ENCODE assay signal across 10 cellular contexts in the genomic region with DNA sequence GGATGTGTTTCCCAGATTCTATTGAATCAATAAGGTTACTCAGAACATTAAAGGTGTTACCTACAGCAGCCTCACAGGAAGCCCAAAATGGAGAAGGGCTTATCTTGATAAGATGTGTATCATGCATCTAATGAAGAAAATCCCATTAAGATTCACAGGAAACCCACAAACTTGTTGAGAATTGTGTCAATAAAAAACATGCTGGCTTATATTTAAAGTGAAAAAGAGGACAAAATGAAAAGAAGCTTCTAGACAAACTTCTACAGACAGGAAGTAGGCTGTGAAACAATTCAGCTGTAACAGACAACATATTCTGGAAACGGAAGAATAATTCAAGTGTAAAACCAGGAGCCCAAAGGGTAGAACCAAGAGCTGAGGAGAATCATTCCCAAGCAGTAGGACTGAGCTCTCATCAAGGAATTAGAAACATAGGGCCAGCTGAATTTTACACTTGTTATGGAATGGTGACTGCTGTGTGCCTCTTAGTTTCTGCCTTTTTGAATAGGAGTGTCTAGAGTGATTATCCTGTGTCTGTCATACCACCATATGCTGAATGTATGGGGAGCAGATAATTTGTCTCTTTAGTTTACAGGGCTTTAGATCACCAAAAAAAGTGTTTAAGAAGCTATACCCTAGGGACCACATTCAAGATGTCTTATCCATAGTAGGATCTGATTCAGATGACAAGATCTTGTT. TPM values are rescaled to one million over a fixed set of nuclear protein-coding genes. Genes with fewer than 3 reads are reported as not detected.
DNase-seq lines count a peak whose midpoint lies in the region; TF ChIP-seq lines count a peak whose summit lies in the region.
"Had no signal": no experiment of that assay in that cellular context is flagged by ENCODE, and none has a peak within 500 bp of the region (broad histone marks: within the 10 kb centered on the region; RNA-seq: fewer than 3 reads in every experiment).

No MANE protein-coding gene starts in this region.

- DNase-seq in colonic mucosa (no peak), renal cortical epithelial cell (ENCODE audit: low read depth) (peak; percentile 34), NCI-H446 treated with DMSO at 0.1 percent for 48 hours (lab: John Stamatoyannopoulos, UW) (no peak), NCI-H526 treated with DMSO at 0.1 percent for 48 hours (lab: John Stamatoyannopoulos, UW) (no peak), neural progenitor cell (ENCODE audit: low spot score) (no peak), RKO (ENCODE audit: low spot score) (no peak)
- DNase-seq: RPMI8226 had no signal

- H3K4me1 ChIP-seq in colonic mucosa (peaks cover 4% of the 10 kb centered on the region), neural progenitor cell (no peaks in the 10 kb centered on the region)

- H3K9me3 ChIP-seq in KOPT-K1 (ENCODE audit: insufficient read depth, low read length, poor library complexity, severe bottlenecking), result no peaks in the 10 kb centered on the region
- H3K9me3 ChIP-seq in colonic mucosa, result no peaks in the 10 kb centered on the region
- no peaks in the 10 kb centered on the region for H3K9me3 ChIP-seq in neural progenitor cell (ENCODE audit: low read depth)
- H3K9me3 ChIP-seq: HAP-1 had no signal

- peaks cover 2% of the 10 kb centered on the region for H3K27me3 Mint-ChIP-seq in neural progenitor cell (ENCODE audit: insufficient read depth, low read depth)

- peaks cover 8% of the 10 kb centered on the region for H3K36me3 Mint-ChIP-seq in neural progenitor cell

- TF ChIP-seq CTCF in colonic mucosa (IDR thresholded peaks at IDR 0.05), result no peak
- no peak for TF ChIP-seq CTCF in neural progenitor cell (IDR thresholded peaks at IDR 0.05)

- H3K4me1 Mint-ChIP-seq in neural progenitor cell, result peaks cover 3% of the 10 kb centered on the region

- peak overlapping the region; percentile 41; the same call in 1 of the 2 replicates for H3K4me3 ChIP-seq in GM08714 (ENCODE audit: low read length)
- H3K4me3 ChIP-seq in colonic mucosa, result no peak overlapping the region
- H3K4me3 ChIP-seq in neural progenitor cell, result no peak overlapping the region
- H3K4me3 ChIP-seq: HAP-1 had no signal

- no peak overlapping the region for H3K27ac Mint-ChIP-seq in neural progenitor cell

- peaks cover 100% of the 10 kb centered on the region for H3K79me2 ChIP-seq in neural progenitor cell (ENCODE audit: low read depth)

- H3K27me3 ChIP-seq in colonic mucosa (no peaks in the 10 kb centered on the region), neural progenitor cell (no peaks in the 10 kb centered on the region)

- no peak overlapping the region for H3K4me3 Mint-ChIP-seq in neural progenitor cell

- peaks cover 77% of the 10 kb centered on the region for H4K20me1 ChIP-seq in neural progenitor cell (ENCODE audit: low read depth)

- H2AFZ ChIP-seq in neural progenitor cell (replicated peaks), result no peak overlapping the region

- intact Hi-C loops in colonic mucosa (cut with DNase I), result no loop called here

- H3F3A ChIP-seq in neural progenitor cell (ENCODE audit: low read depth), result no peaks in the 10 kb centered on the region

- H3K9me3 Mint-ChIP-seq in neural progenitor cell, result no peaks in the 10 kb centered on the region

- H3K36me3 ChIP-seq in KOPT-K1 (ENCODE audit: insufficient read depth, low read length), result peaks cover 57% of the 10 kb centered on the region
- H3K36me3 ChIP-seq in colonic mucosa, result no peaks in the 10 kb centered on the region
- H3K36me3 ChIP-seq in neural progenitor cell, result no peaks in the 10 kb centered on the region

- H3K9ac ChIP-seq in colonic mucosa (ENCODE audit: low read depth in 2 of 2, low read length in 2 of 2) (no peak overlapping the region), neural progenitor cell (no peak overlapping the region)

- no peak overlapping the region for H3K4me2 ChIP-seq in neural progenitor cell

- H3K27ac ChIP-seq in KOPT-K1 (ENCODE audit: low read depth, low read length, poor library complexity, severe bottlenecking) (peak overlapping the region; percentile 52), colonic mucosa (peak overlapping the region; percentile 44), neural progenitor cell (no peak overlapping the region)

RNA-seq across cellular contexts. Expression of a gene that starts 9.6 kb away (rescaled TPM):
- total RNA-seq in colonic mucosa, result 100 to 1,000 TPM; 125 to 127 TPM
- 57.1 and 98.5 TPM in 2 replicates for total RNA-seq in renal cortical epithelial cell
- total RNA-seq in neural progenitor cell (ENCODE audit: low replicate concordance), result 71.3 and 93.3 TPM in 2 replicates

RNA-seq across cellular contexts. Expression of a gene that starts 13.6 kb away (rescaled TPM):
- 10 to 100 TPM; 88.1 to 88.9 TPM for total RNA-seq in colonic mucosa
- 32.0 and 51.7 TPM in 2 replicates for total RNA-seq in renal cortical epithelial cell
- 24.8 and 38.1 TPM in 2 replicates for total RNA-seq in neural progenitor cell (ENCODE audit: low replicate concordance)
